Comparison of ENCODE assay signal across 1 cellular context in the genomic region with DNA sequence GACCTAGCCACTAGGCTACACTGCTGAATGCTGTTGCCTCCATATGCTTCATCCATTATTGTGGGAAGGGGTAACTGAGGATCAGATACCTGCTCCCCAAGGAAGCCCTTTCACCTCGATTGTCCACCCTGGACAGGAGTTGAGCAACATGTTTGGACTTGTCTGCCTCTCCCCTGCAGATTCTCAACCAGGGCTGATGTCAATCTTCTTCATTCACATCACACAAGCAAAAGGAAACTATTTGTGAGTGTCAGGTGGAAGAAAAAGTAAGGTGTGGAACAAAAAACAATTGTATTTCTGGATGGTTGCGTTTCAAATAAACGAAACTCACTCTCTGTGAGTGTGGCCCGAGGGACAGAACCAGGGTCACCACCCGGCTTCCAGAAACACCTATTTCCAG.
TF ChIP-seq lines count a peak whose summit lies in the region.

No MANE protein-coding gene starts in this region.

TF ChIP-seq in HepG2, 621 proteins besides CTCF, POLR2A, EP300 and RAD21:
- TF ChIP-seq, protein P1, sequence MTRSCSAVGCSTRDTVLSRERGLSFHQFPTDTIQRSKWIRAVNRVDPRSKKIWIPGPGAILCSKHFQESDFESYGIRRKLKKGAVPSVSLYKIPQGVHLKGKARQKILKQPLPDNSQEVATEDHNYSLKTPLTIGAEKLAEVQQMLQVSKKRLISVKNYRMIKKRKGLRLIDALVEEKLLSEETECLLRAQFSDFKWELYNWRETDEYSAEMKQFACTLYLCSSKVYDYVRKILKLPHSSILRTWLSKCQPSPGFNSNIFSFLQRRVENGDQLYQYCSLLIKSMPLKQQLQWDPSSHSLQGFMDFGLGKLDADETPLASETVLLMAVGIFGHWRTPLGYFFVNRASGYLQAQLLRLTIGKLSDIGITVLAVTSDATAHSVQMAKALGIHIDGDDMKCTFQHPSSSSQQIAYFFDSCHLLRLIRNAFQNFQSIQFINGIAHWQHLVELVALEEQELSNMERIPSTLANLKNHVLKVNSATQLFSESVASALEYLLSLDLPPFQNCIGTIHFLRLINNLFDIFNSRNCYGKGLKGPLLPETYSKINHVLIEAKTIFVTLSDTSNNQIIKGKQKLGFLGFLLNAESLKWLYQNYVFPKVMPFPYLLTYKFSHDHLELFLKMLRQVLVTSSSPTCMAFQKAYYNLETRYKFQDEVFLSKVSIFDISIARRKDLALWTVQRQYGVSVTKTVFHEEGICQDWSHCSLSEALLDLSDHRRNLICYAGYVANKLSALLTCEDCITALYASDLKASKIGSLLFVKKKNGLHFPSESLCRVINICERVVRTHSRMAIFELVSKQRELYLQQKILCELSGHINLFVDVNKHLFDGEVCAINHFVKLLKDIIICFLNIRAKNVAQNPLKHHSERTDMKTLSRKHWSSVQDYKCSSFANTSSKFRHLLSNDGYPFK (CRISPR knock-in tag; IDR thresholded peaks at IDR 0.05; ENCODE audit: borderline replicate concordance) = no peak
- TF ChIP-seq TP53 (CRISPR knock-in tag; conservative IDR thresholded peaks at IDR 0.05) = peak; percentile 91
